In the genomic region with DNA sequence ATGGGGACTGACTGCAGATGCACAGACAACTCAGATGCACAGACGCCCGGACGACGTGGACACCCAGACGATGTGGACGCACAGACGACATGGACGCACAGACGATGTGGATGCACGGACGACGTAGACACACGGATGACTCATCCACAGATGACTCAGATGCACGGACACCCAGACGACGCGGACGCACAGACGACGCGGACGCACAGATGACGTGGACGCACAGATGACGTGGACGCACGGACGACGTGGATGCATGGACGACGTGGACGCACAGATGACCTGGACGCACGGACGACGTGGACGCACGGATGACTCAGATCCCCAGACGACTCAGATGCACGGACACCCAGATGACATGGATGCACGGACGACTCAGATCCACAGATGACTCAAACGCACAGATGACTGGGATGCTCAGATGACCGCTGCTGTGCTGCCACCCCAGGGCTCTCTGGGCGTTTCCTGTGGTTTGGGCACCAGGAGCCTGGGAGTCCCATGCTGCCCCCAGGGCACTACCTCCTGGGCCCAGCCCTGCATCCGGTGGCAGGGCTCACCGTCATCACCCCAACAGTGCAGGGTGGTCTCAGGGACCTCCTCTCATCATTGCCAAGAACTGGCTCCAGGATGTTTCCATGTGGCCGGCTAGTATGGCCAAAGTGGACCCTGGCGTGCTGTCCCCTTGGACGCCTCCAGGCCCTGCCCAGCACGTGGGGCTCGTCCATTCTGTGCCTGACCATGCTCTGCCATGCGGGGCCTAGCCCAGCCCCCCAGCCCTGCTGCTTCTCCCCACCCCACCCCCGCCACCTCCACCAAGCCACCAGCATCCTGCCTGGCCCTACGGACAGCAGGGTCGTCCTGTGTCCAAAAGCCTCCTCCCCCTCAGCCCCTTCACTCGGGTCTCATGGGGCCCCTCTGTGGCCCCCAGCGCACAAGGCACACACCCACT, we compare ENCODE assay signal across 1 cellular context.
A peak's percentile ranks its signal among the peaks of the same experiment; 100 is the strongest.
TF ChIP-seq lines count a peak whose summit lies in the region.

No MANE protein-coding gene starts in this region.

TF ChIP-seq in K562, 482 proteins besides CTCF, POLR2A, EP300 and RAD21 (continued from another document and continues in another):
- TF ChIP-seq TARDBP (IDR thresholded peaks at IDR 0.05) (peak; percentile 97), ZNF282 (CRISPR knock-in tag; IDR thresholded peaks at IDR 0.05) (no peak), CXXC5 (CRISPR knock-in tag; IDR thresholded peaks at IDR 0.05) (peak; percentile 99), ZNF445 (CRISPR knock-in tag; IDR thresholded peaks at IDR 0.05; ENCODE audit: low read depth) (no peak), U2AF1 (optimal IDR thresholded peaks at IDR 0.05; ENCODE audit: low read depth, low read length) (no peak), KDM4B (IDR thresholded peaks at IDR 0.05; ENCODE audit: borderline replicate concordance in 2 of 2, low read depth in 1 of 2) (0 out of 4 replicates have a peak, but pooled peaks of 1 of the 2 experiments have one; percentile 33), BRCA1 (IDR thresholded peaks at IDR 0.05) (no peak), BRCA1 (CRISPR knock-in tag; IDR thresholded peaks at IDR 0.05) (peak; percentile 55; the same call in 1 of the 2 replicates), POLR2B (IDR thresholded peaks at IDR 0.05; ENCODE audit: low read depth, partially characterized antibody) (peak; percentile 69), COPS2 (conservative IDR thresholded peaks at IDR 0.05) (no peak), SMARCA5 (IDR thresholded peaks at IDR 0.05) (peak; percentile 93), SMARCE1 (IDR thresholded peaks at IDR 0.05) (peak; percentile 78; the same call in 1 of the 2 replicates), FUS (optimal IDR thresholded peaks at IDR 0.05; ENCODE audit: low read depth, low read length) (no peak), NFRKB (IDR thresholded peaks at IDR 0.05; ENCODE audit: low read depth) (peak; percentile 32), ZNF76 (CRISPR knock-in tag; IDR thresholded peaks at IDR 0.05; ENCODE audit: borderline replicate concordance) (peak; percentile 76; the same call in 1 of the 2 replicates), ZNF121 (CRISPR knock-in tag; conservative IDR thresholded peaks at IDR 0.05) (no peak), SMAD4 (CRISPR knock-in tag; conservative IDR thresholded peaks at IDR 0.05) (peak; percentile 99), MAZ (CRISPR knock-in tag; conservative IDR thresholded peaks at IDR 0.05 in 1 of 2, IDR thresholded peaks at IDR 0.05 in 1 of 2) (no peak), ADNP (tag; IDR thresholded peaks at IDR 0.05) (no peak), CBX3 (IDR thresholded peaks at IDR 0.05; ENCODE audit: borderline replicate concordance in 1 of 2, low read length in 2 of 2) (peak in 1 of 2 experiments; percentile 92; a peak in 2 of 3 replicates), HOXB6 (CRISPR knock-in tag; IDR thresholded peaks at IDR 0.05; ENCODE audit: borderline replicate concordance) (no peak), KLF1 (tag; IDR thresholded peaks at IDR 0.05) (0 out of 2 replicates have a peak, but pooled peaks have one; percentile 48), RNF2 (IDR thresholded peaks at IDR 0.05) (0 out of 2 replicates have a peak, but pooled peaks have one; percentile 29), CBX8 (IDR thresholded peaks at IDR 0.05; ENCODE audit: borderline replicate concordance, extremely low read depth, low read depth, low read length, poor library complexity, severe bottlenecking) (no peak), SIN3A (IDR thresholded peaks at IDR 0.05; ENCODE audit: borderline replicate concordance in 2 of 2, control insufficient read depth in 1 of 2, low read depth in 2 of 2, low read length in 2 of 2) (0 out of 4 replicates have a peak, but pooled peaks of 1 of the 2 experiments have one; percentile 2), ZNF384 (IDR thresholded peaks at IDR 0.05; ENCODE audit: low read depth, low read length) (no peak), ZC3H8 (IDR thresholded peaks at IDR 0.05) (no peak), SMAD2 (IDR thresholded peaks at IDR 0.05; ENCODE audit: low read depth, low read length) (no peak), HNRNPL (IDR thresholded peaks at IDR 0.05; ENCODE audit: low read depth, low read length) (no peak), ZNF699 (CRISPR knock-in tag; IDR thresholded peaks at IDR 0.05; ENCODE audit: insufficient replicate concordance) (no peak), L3MBTL2 (IDR thresholded peaks at IDR 0.05) (0 out of 2 replicates have a peak, but pooled peaks have one; percentile 21), NONO (IDR thresholded peaks at IDR 0.05; ENCODE audit: low read depth in 2 of 2, low read length in 1 of 2) (0 out of 4 replicates have a peak, but pooled peaks of 1 of the 2 experiments have one; percentile 33), BACH1 (tag; IDR thresholded peaks at IDR 0.05) (peak; percentile 76; the same call in 1 of the 2 replicates), HLTF (IDR thresholded peaks at IDR 0.05) (no peak), LEF1 (IDR thresholded peaks at IDR 0.05) (no peak)
- TF ChIP-seq, protein P1, sequence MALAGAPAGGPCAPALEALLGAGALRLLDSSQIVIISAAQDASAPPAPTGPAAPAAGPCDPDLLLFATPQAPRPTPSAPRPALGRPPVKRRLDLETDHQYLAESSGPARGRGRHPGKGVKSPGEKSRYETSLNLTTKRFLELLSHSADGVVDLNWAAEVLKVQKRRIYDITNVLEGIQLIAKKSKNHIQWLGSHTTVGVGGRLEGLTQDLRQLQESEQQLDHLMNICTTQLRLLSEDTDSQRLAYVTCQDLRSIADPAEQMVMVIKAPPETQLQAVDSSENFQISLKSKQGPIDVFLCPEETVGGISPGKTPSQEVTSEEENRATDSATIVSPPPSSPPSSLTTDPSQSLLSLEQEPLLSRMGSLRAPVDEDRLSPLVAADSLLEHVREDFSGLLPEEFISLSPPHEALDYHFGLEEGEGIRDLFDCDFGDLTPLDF (CRISPR knock-in tag; IDR thresholded peaks at IDR 0.05): no peak
- TF ChIP-seq, protein P2, sequence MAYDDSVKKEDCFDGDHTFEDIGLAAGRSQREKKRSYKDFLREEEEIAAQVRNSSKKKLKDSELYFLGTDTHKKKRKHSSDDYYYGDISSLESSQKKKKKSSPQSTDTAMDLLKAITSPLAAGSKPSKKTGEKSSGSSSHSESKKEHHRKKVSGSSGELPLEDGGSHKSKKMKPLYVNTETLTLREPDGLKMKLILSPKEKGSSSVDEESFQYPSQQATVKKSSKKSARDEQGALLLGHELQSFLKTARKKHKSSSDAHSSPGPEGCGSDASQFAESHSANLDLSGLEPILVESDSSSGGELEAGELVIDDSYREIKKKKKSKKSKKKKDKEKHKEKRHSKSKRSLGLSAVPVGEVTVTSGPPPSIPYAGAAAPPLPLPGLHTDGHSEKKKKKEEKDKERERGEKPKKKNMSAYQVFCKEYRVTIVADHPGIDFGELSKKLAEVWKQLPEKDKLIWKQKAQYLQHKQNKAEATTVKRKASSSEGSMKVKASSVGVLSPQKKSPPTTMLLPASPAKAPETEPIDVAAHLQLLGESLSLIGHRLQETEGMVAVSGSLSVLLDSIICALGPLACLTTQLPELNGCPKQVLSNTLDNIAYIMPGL (CRISPR knock-in tag; IDR thresholded peaks at IDR 0.05): no peak
- TF ChIP-seq, protein P3, sequence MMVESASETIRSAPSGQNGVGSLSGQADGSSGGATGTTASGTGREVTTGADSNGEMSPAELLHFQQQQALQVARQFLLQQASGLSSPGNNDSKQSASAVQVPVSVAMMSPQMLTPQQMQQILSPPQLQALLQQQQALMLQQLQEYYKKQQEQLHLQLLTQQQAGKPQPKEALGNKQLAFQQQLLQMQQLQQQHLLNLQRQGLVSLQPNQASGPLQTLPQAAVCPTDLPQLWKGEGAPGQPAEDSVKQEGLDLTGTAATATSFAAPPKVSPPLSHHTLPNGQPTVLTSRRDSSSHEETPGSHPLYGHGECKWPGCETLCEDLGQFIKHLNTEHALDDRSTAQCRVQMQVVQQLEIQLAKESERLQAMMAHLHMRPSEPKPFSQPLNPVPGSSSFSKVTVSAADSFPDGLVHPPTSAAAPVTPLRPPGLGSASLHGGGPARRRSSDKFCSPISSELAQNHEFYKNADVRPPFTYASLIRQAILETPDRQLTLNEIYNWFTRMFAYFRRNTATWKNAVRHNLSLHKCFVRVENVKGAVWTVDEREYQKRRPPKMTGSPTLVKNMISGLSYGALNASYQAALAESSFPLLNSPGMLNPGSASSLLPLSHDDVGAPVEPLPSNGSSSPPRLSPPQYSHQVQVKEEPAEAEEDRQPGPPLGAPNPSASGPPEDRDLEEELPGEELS (CRISPR knock-in tag; IDR thresholded peaks at IDR 0.05; ENCODE audit: borderline replicate concordance): no peak; the same call in 1 of the 2 replicates
- TF ChIP-seq, protein P4, sequence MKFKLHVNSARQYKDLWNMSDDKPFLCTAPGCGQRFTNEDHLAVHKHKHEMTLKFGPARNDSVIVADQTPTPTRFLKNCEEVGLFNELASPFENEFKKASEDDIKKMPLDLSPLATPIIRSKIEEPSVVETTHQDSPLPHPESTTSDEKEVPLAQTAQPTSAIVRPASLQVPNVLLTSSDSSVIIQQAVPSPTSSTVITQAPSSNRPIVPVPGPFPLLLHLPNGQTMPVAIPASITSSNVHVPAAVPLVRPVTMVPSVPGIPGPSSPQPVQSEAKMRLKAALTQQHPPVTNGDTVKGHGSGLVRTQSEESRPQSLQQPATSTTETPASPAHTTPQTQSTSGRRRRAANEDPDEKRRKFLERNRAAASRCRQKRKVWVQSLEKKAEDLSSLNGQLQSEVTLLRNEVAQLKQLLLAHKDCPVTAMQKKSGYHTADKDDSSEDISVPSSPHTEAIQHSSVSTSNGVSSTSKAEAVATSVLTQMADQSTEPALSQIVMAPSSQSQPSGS (CRISPR knock-in tag; IDR thresholded peaks at IDR 0.05): peak; percentile 84
- TF ChIP-seq, protein P5, sequence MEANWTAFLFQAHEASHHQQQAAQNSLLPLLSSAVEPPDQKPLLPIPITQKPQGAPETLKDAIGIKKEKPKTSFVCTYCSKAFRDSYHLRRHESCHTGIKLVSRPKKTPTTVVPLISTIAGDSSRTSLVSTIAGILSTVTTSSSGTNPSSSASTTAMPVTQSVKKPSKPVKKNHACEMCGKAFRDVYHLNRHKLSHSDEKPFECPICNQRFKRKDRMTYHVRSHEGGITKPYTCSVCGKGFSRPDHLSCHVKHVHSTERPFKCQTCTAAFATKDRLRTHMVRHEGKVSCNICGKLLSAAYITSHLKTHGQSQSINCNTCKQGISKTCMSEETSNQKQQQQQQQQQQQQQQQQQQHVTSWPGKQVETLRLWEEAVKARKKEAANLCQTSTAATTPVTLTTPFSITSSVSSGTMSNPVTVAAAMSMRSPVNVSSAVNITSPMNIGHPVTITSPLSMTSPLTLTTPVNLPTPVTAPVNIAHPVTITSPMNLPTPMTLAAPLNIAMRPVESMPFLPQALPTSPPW (CRISPR knock-in tag; IDR thresholded peaks at IDR 0.05): 0 out of 2 replicates have a peak, but pooled peaks have one; percentile 34
- TF ChIP-seq, protein P6, sequence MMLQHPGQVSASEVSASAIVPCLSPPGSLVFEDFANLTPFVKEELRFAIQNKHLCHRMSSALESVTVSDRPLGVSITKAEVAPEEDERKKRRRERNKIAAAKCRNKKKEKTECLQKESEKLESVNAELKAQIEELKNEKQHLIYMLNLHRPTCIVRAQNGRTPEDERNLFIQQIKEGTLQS (IDR thresholded peaks at IDR 0.05): peak; percentile 100
- TF ChIP-seq, protein P6 (CRISPR knock-in tag; conservative IDR thresholded peaks at IDR 0.05): peak; percentile 100
- TF ChIP-seq, protein P7, sequence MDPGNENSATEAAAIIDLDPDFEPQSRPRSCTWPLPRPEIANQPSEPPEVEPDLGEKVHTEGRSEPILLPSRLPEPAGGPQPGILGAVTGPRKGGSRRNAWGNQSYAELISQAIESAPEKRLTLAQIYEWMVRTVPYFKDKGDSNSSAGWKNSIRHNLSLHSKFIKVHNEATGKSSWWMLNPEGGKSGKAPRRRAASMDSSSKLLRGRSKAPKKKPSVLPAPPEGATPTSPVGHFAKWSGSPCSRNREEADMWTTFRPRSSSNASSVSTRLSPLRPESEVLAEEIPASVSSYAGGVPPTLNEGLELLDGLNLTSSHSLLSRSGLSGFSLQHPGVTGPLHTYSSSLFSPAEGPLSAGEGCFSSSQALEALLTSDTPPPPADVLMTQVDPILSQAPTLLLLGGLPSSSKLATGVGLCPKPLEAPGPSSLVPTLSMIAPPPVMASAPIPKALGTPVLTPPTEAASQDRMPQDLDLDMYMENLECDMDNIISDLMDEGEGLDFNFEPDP (CRISPR knock-in tag; IDR thresholded peaks at IDR 0.05): no peak
- TF ChIP-seq, protein P8, sequence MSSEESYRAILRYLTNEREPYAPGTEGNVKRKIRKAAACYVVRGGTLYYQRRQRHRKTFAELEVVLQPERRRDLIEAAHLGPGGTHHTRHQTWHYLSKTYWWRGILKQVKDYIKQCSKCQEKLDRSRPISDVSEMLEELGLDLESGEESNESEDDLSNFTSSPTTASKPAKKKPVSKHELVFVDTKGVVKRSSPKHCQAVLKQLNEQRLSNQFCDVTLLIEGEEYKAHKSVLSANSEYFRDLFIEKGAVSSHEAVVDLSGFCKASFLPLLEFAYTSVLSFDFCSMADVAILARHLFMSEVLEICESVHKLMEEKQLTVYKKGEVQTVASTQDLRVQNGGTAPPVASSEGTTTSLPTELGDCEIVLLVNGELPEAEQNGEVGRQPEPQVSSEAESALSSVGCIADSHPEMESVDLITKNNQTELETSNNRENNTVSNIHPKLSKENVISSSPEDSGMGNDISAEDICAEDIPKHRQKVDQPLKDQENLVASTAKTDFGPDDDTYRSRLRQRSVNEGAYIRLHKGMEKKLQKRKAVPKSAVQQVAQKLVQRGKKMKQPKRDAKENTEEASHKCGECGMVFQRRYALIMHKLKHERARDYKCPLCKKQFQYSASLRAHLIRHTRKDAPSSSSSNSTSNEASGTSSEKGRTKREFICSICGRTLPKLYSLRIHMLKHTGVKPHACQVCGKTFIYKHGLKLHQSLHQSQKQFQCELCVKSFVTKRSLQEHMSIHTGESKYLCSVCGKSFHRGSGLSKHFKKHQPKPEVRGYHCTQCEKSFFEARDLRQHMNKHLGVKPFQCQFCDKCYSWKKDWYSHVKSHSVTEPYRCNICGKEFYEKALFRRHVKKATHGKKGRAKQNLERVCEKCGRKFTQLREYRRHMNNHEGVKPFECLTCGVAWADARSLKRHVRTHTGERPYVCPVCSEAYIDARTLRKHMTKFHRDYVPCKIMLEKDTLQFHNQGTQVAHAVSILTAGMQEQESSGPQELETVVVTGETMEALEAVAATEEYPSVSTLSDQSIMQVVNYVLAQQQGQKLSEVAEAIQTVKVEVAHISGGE (CRISPR knock-in tag; IDR thresholded peaks at IDR 0.05): no peak
- TF ChIP-seq, protein P9, sequence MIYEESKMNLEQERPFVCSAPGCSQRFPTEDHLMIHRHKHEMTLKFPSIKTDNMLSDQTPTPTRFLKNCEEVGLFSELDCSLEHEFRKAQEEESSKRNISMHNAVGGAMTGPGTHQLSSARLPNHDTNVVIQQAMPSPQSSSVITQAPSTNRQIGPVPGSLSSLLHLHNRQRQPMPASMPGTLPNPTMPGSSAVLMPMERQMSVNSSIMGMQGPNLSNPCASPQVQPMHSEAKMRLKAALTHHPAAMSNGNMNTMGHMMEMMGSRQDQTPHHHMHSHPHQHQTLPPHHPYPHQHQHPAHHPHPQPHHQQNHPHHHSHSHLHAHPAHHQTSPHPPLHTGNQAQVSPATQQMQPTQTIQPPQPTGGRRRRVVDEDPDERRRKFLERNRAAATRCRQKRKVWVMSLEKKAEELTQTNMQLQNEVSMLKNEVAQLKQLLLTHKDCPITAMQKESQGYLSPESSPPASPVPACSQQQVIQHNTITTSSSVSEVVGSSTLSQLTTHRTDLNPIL (CRISPR knock-in tag; IDR thresholded peaks at IDR 0.05): no peak
